In the genomic region with DNA sequence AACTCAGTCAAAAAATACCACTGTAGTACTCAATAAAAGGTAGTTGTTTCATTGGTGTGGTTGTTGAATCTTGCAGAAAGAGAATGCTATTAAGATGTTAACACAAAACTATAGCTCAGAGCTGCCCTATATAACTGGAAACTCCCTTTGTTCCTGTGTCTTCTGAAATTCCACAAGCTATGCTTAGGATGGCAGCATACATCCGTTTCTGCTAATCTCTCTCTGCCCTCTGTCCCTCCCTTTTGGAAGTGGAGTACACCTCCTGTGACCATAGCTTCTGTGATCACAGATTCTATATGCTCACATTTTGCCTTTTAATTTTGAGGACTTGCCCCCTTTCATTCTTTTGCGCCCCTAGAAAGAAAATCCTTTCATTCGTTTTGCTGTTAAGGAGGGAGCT, we compare ENCODE assay signal across 23 cellular contexts. TPM values are rescaled to one million over a fixed set of nuclear protein-coding genes. Genes with fewer than 3 reads are reported as not detected.
"Had no signal": no experiment of that assay in that cellular context is flagged by ENCODE, and none has a peak within 500 bp of the region (broad histone marks: within the 10 kb centered on the region; RNA-seq: fewer than 3 reads in every experiment).

No MANE protein-coding gene starts in this region.

- H3K27ac ChIP-seq: epithelial cell of prostate, esophagus muscularis mucosa, hepatocyte, left ventricle myocardium inferior, lower lobe of right lung, neutrophil, spleen had no signal

- H3K4me3 Mint-ChIP-seq: effector memory CD8-positive, alpha-beta T cell; memory B cell; naive B cell; nephron; stimulated activated naive B cell treated with anti-CD40 and anti-IgM and Interleukin-4, amounts not matched to agents 10 μg/mL and 1 μg/mL and 100 μg/mL, for 72 hours; stimulated activated naive CD8-positive, alpha-beta T cell treated with anti-CD3 and anti-CD28 coated beads, Interleukin-15, amount 100 ng/mL, for 72 hours had no signal

- H3K27me3 ChIP-seq: esophagus muscularis mucosa, hepatocyte, neutrophil, spleen had no signal

- H3K27me3 Mint-ChIP-seq: effector memory CD8-positive, alpha-beta T cell; naive B cell; stimulated activated naive B cell treated with anti-CD40 and anti-IgM and Interleukin-4, amounts not matched to agents 10 μg/mL and 1 μg/mL and 100 μg/mL, for 72 hours; stimulated activated naive CD8-positive, alpha-beta T cell treated with anti-CD3 and anti-CD28 coated beads, Interleukin-15, amount 100 ng/mL, for 72 hours had no signal

- DNase-seq: cortex of kidney; effector memory CD8-positive, alpha-beta T cell; kidney; left cardiac atrium; left ventricle myocardium inferior; lower lobe of right lung; naive B cell; spleen; stimulated activated CD4-positive, alpha-beta T cell treated with anti-CD3 and anti-CD28 coated beads, Interleukin-15, amount 100 ng/mL, for 24 hours; stimulated activated CD4-positive, alpha-beta T cell treated with anti-CD3 and anti-CD28 coated beads, Interleukin-1b, Interleukin-23, amount 100 ng/mL, for 48 hours; stimulated activated CD4-positive, alpha-beta T cell treated with anti-CD3 and anti-CD28 coated beads, Interleukin-4, amount 100 ng/mL, for 24 hours; stimulated activated naive B cell treated with anti-CD40 and anti-IgM and Interleukin-4, amounts not matched to agents 10 μg/mL and 1 μg/mL and 100 μg/mL, for 72 hours; stimulated activated naive CD8-positive, alpha-beta T cell treated with anti-CD3 and anti-CD28 coated beads, Interleukin-15, amount 100 ng/mL, for 72 hours; trophoblast cell had no signal

- H3K4me2 ChIP-seq: hepatocyte had no signal

- H3K36me3 ChIP-seq: esophagus muscularis mucosa, left ventricle myocardium inferior, lower lobe of right lung, neutrophil, spleen had no signal

- H3K9me3 ChIP-seq: esophagus muscularis mucosa, left ventricle myocardium inferior, lower lobe of right lung, neutrophil, spleen had no signal

- H3K27ac Mint-ChIP-seq: effector memory CD8-positive, alpha-beta T cell; memory B cell; naive B cell; nephron; stimulated activated naive B cell treated with anti-CD40 and anti-IgM and Interleukin-4, amounts not matched to agents 10 μg/mL and 1 μg/mL and 100 μg/mL, for 72 hours; stimulated activated naive CD8-positive, alpha-beta T cell treated with anti-CD3 and anti-CD28 coated beads, Interleukin-15, amount 100 ng/mL, for 72 hours had no signal

- H3K79me2 ChIP-seq: hepatocyte had no signal

- H3K4me3 ChIP-seq: esophagus muscularis mucosa, hepatocyte, left ventricle myocardium inferior, lower lobe of right lung, spleen had no signal

- H2AFZ ChIP-seq: hepatocyte had no signal

- H3K36me3 Mint-ChIP-seq: memory B cell; naive B cell; stimulated activated naive B cell treated with anti-CD40 and anti-IgM and Interleukin-4, amounts not matched to agents 10 μg/mL and 1 μg/mL and 100 μg/mL, for 72 hours had no signal

- H3K9me3 Mint-ChIP-seq: memory B cell; naive B cell; nephron; stimulated activated naive B cell treated with anti-CD40 and anti-IgM and Interleukin-4, amounts not matched to agents 10 μg/mL and 1 μg/mL and 100 μg/mL, for 72 hours; stimulated activated naive CD8-positive, alpha-beta T cell treated with anti-CD3 and anti-CD28 coated beads, Interleukin-15, amount 100 ng/mL, for 72 hours had no signal

- H3K4me1 ChIP-seq: esophagus muscularis mucosa, left ventricle myocardium inferior, lower lobe of right lung, spleen had no signal

- H3K4me1 Mint-ChIP-seq: memory B cell; stimulated activated naive CD8-positive, alpha-beta T cell treated with anti-CD3 and anti-CD28 coated beads, Interleukin-15, amount 100 ng/mL, for 72 hours had no signal

RNA-seq across cellular contexts. Expression of gene ARPP21, which starts 33.7 kb away (rescaled TPM):
- total RNA-seq: fibroblast of villous mesenchyme, hepatocyte, left cardiac atrium, left ventricle myocardium inferior, lower lobe of right lung, osteoblast, subcutaneous adipose tissue had no signal
